17 cellular contexts compared by ENCODE assay signal in the genomic region with DNA sequence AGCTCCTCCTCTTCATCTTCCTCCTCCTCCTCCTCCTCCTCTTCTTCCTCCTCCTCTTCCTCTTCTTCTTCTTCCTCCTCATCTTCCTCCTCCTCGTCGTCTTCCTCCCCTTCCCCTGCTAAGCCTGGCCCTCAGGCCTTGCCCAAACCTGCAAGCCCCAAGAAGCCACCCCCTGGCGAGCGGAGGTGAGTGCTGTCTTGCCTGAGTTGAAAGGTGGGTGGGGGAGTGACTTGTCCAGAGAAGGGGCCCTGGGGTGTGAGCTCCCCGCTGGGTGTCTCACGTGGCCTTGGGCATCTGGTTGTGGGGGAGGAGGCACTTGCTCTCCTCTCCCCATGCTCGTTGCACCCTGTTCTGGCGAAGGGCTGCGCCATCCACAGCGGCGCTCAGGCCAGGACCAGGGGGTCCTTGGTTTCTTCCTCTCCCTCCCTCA. TPM values are rescaled to one million over a fixed set of nuclear protein-coding genes. Genes with fewer than 3 reads are reported as not detected.
DNase-seq lines count a peak whose midpoint lies in the region; ATAC-seq and TF ChIP-seq lines count a peak whose summit lies in the region.
"Had no signal": no experiment of that assay in that cellular context is flagged by ENCODE, and none has a peak within 500 bp of the region (broad histone marks: within the 10 kb centered on the region; RNA-seq: fewer than 3 reads in every experiment).

No MANE protein-coding gene starts in this region.

- no peaks in the 10 kb centered on the region for H3K27me3 Mint-ChIP-seq in stimulated activated naive CD8-positive, alpha-beta T cell treated with anti-CD3 and anti-CD28 coated beads, Interleukin-15, amount 100 ng/mL, for 72 hours
- H3K27me3 Mint-ChIP-seq: activated naive CD8-positive, alpha-beta T cell had no signal

- no peak overlapping the region for H3K4me3 ChIP-seq in BLaER1 treated with 17β-estradiol and CSF1 and Interleukin-3, amounts not matched to agents 10 nM and 100 nM
- no peak overlapping the region for H3K4me3 ChIP-seq in Panc1 (ENCODE audit: low read depth in 2 of 2, low read length in 2 of 2)
- H3K4me3 ChIP-seq: GM23248, ovary had no signal

- DNase-seq in Panc1 (ENCODE audit: low read depth, low spot score) (no peak), epithelial cell of prostate (ENCODE audit: low read depth, low spot score) (no peak), posterior vena cava (ENCODE audit: low spot score) (peak; percentile 76), DMS79 treated with DMSO at 0.1 percent for 48 hours (lab: John Stamatoyannopoulos, UW) (no peak)
- no peak for DNase-seq in stimulated activated naive CD8-positive, alpha-beta T cell treated with anti-CD3 and anti-CD28 coated beads, Interleukin-15, amount 100 ng/mL, for 72 hours
- DNase-seq in stimulated activated CD4-positive, alpha-beta T cell treated with anti-CD3 and anti-CD28 coated beads, Interleukin-1b, Interleukin-23, amount 100 ng/mL, for 48 hours = no peak
- DNase-seq: activated CD4-positive, alpha-beta T cell treated with anti-CD3 and anti-CD28 coated beads, Interleukin-2, amount 50 U/mL, for 48 hours; AML-193; head of caudate nucleus; NCI-H345; PC-3; T-helper 2 cell had no signal

- H3K4me2 ChIP-seq in BLaER1 treated with 17β-estradiol and CSF1 and Interleukin-3, amounts not matched to agents 10 nM and 100 nM = peak overlapping the region; percentile 48 to 83 (median 68); a peak in 21 of 22 replicates

- H3K9me3 Mint-ChIP-seq in stimulated activated naive CD8-positive, alpha-beta T cell treated with anti-CD3 and anti-CD28 coated beads, Interleukin-15, amount 100 ng/mL, for 72 hours = no peaks in the 10 kb centered on the region

- H3K4me1 Mint-ChIP-seq in stimulated activated naive CD8-positive, alpha-beta T cell treated with anti-CD3 and anti-CD28 coated beads, Interleukin-15, amount 100 ng/mL, for 72 hours = peaks cover 74% of the 10 kb centered on the region

- peak overlapping the region in 1 of 2 donors; percentile 93 for H3K27ac Mint-ChIP-seq in stimulated activated naive CD8-positive, alpha-beta T cell treated with anti-CD3 and anti-CD28 coated beads, Interleukin-15, amount 100 ng/mL, for 72 hours

- peak overlapping the region; percentile 2 to 48 (median 28); a peak in 11 of 22 replicates for H3K27ac ChIP-seq in BLaER1 treated with 17β-estradiol and CSF1 and Interleukin-3, amounts not matched to agents 10 nM and 100 nM
- H3K27ac ChIP-seq in Panc1 (ENCODE audit: low read length) = peak overlapping the region; percentile 98
- H3K27ac ChIP-seq in epithelial cell of prostate = peak overlapping the region; percentile 22
- H3K27ac ChIP-seq: GM23248, ovary had no signal

- H3K9me3 ChIP-seq in BLaER1 treated with 17β-estradiol and CSF1 and Interleukin-3, amounts not matched to agents 10 nM and 100 nM (replicated peaks in 1 of 11) = no peaks in the 10 kb centered on the region
- H3K9me3 ChIP-seq in Panc1 (ENCODE audit: control insufficient read depth, insufficient read depth, low read depth, low read length) = no peaks in the 10 kb centered on the region; the same call in 1 of the 2 replicates
- H3K9me3 ChIP-seq: ovary had no signal

- peaks cover 99 to 100% (median 100%) of the 10 kb centered on the region in 11 experiments for H3K36me3 ChIP-seq in BLaER1 treated with 17β-estradiol and CSF1 and Interleukin-3, amounts not matched to agents 10 nM and 100 nM
- H3K36me3 ChIP-seq in Panc1 (ENCODE audit: control insufficient read depth, insufficient read depth, low read length) = peaks cover 10% of the 10 kb centered on the region
- H3K36me3 ChIP-seq: ovary had no signal

- no peak overlapping the region for H3K4me3 Mint-ChIP-seq in stimulated activated naive CD8-positive, alpha-beta T cell treated with anti-CD3 and anti-CD28 coated beads, Interleukin-15, amount 100 ng/mL, for 72 hours
- H3K4me3 Mint-ChIP-seq: activated naive CD8-positive, alpha-beta T cell had no signal

- in situ Hi-C loops in Panc1 (cut with HindIII; ENCODE audit: low pct_unique_long_range_greater_than_20kb, low sequenced_read_pairs) = no loop called here

- intact Hi-C loops in Panc1 (cut with micrococcal nuclease; ENCODE audit: unreplicated experiment) = no loop called here
- intact Hi-C loops in posterior vena cava (cut with DNase I) = loop anchor here in 1 of 2 donors (5.0 kb wide), 1 partner anchor 423 kb away; no protein-coding TSS in a partner anchor

- peaks cover 30 to 53% (median 40%) of the 10 kb centered on the region in 10 experiments for H3K4me1 ChIP-seq in BLaER1 treated with 17β-estradiol and CSF1 and Interleukin-3, amounts not matched to agents 10 nM and 100 nM
- H3K4me1 ChIP-seq in Panc1 (ENCODE audit: control insufficient read depth, insufficient read depth, low read length) = peaks cover 72% of the 10 kb centered on the region

- no peaks in the 10 kb centered on the region for H3K27me3 ChIP-seq in BLaER1 treated with 17β-estradiol and CSF1 and Interleukin-3, amounts not matched to agents 10 nM and 100 nM
- no peaks in the 10 kb centered on the region for H3K27me3 ChIP-seq in Panc1 (ENCODE audit: control insufficient read depth, insufficient read depth, low read length)
- H3K27me3 ChIP-seq: ovary had no signal

- ATAC-seq in Panc1 (no peak), HG03045 (IDR thresholded peaks at IDR 0.05; ENCODE audit: unreplicated experiment) (no peak)
- no peak for ATAC-seq in stimulated activated naive CD8-positive, alpha-beta T cell treated with anti-CD3 and anti-CD28 coated beads, Interleukin-15, amount 100 ng/mL, for 72 hours

- CTCF ChIA-PET in Panc1 (lab: Charles Lee) = no interaction called here

- no peak for TF ChIP-seq CTCF in Panc1 (IDR thresholded peaks at IDR 0.05)

- no TSS peak for BruUV-seq in Panc1 (replicated peaks; lab: Mats Ljungman, UMichigan)

- POLR2A ChIA-PET in Panc1 (lab: Charles Lee) = interaction anchor here (0.6 to 1.1 kb wide), 2 partner anchors 17 to 19 kb away, joined by 3 to 5 read pairs; a partner anchor contains a TSS

- peaks cover 93 to 100% (median 100%) of the 10 kb centered on the region in 11 experiments for H4K20me1 ChIP-seq in BLaER1 treated with 17β-estradiol and CSF1 and Interleukin-3, amounts not matched to agents 10 nM and 100 nM

- peak overlapping the region in 10 of 11 experiments; percentile 7 to 63 (median 42); a peak in 11 of 22 replicates for H3K9ac ChIP-seq in BLaER1 treated with 17β-estradiol and CSF1 and Interleukin-3, amounts not matched to agents 10 nM and 100 nM
- H3K9ac ChIP-seq: GM23248 had no signal

RNA-seq across cellular contexts. Expression of a gene that starts 8.0 kb away (rescaled TPM):
- total RNA-seq in Panc1 (2021; ENCODE audit: unreplicated experiment) (642 TPM), posterior vena cava (100 to 1,000 TPM; 182 to 196 TPM)
- 2,232 TPM for polyA plus RNA-seq in Panc1 (2012; ENCODE audit: insufficient read length)

RNA-seq across cellular contexts. Expression of a gene that starts 16.7 kb away (rescaled TPM):
- total RNA-seq in Panc1 (2021; ENCODE audit: unreplicated experiment) = 617 TPM
- polyA plus RNA-seq in Panc1 (2012; ENCODE audit: insufficient read length) = 618 TPM
- total RNA-seq in posterior vena cava = 100 to 1,000 TPM; 320 to 360 TPM

RNA-seq across cellular contexts. Expression of a gene that starts 18.2 kb away (rescaled TPM):
- total RNA-seq in Panc1 (2021; ENCODE audit: unreplicated experiment) (0.59 TPM), posterior vena cava (not detected)
- 0.47 TPM for polyA plus RNA-seq in Panc1 (2012; ENCODE audit: insufficient read length)
- total RNA-seq: GM23248 had no signal
- polyA plus RNA-seq: GM23248, ovary had no signal

RNA-seq across cellular contexts. Expression of a gene that starts 29.2 kb away (rescaled TPM):
- total RNA-seq in Panc1 (2021; ENCODE audit: unreplicated experiment) (not detected), posterior vena cava (not detected)
- not detected for polyA plus RNA-seq in Panc1 (2012; ENCODE audit: insufficient read length)
- total RNA-seq: GM23248, PC-3 had no signal
- polyA plus RNA-seq: GM23248, ovary had no signal

RNA-seq across cellular contexts. Expression of a gene that starts 47.9 kb away (rescaled TPM):
- total RNA-seq in Panc1 (2021; ENCODE audit: unreplicated experiment) (not detected), posterior vena cava (not detected)
- polyA plus RNA-seq in Panc1 (2012; ENCODE audit: insufficient read length) = not detected
- total RNA-seq: GM23248, PC-3 had no signal
- polyA plus RNA-seq: GM23248 had no signal

Comparison
In these comparisons a context has a peak if more than half of its experiments do, and no peak if none do; other contexts are left out.
1. H3K27ac ChIP-seq: peak in every context shown above with its lines; median percentile 98 in Panc1; 28 in BLaER1 treated with 17β-estradiol and CSF1 and Interleukin-3, amounts not matched to agents 10 nM and 100 nM; 22 in epithelial cell of prostate.